1 cellular context compared by ENCODE assay signal in the genomic region with DNA sequence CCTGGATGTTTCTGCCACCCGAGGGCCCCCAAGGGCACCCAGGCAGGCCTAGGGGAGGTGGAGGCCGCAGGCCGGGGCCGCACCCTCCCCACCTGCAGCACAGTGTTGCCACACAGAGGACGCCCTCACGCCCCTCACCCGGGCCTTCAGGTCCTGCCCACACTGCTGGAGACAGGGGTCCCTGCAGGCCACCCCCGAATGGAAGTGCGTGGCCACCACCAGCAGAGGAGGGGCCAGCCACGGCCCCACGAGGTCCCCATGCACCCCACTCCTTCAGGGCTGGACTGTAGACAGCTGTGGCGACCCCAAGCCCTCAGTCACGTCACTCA.
TF ChIP-seq lines count a peak whose summit lies in the region.

No MANE protein-coding gene starts in this region.

TF ChIP-seq in HepG2, 621 proteins besides CTCF, POLR2A, EP300 and RAD21:
- TF ChIP-seq ZMYM2 (CRISPR knock-in tag; IDR thresholded peaks at IDR 0.05) (no peak), CBX5 (CRISPR knock-in tag; IDR thresholded peaks at IDR 0.05; ENCODE audit: borderline replicate concordance) (no peak), SAP130 (CRISPR knock-in tag; IDR thresholded peaks at IDR 0.05; ENCODE audit: low read depth) (no peak)
- TF ChIP-seq, protein P1, sequence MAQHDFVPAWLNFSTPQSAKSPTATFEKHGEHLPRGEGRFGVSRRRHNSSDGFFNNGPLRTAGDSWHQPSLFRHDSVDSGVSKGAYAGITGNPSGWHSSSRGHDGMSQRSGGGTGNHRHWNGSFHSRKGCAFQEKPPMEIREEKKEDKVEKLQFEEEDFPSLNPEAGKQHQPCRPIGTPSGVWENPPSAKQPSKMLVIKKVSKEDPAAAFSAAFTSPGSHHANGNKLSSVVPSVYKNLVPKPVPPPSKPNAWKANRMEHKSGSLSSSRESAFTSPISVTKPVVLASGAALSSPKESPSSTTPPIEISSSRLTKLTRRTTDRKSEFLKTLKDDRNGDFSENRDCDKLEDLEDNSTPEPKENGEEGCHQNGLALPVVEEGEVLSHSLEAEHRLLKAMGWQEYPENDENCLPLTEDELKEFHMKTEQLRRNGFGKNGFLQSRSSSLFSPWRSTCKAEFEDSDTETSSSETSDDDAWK (CRISPR knock-in tag; IDR thresholded peaks at IDR 0.05): no peak
